In genomic region chr1:63662056-63662836, GRCh38 we compare ENCODE assay signal across 10 cellular contexts.
DNase-seq lines count a peak whose midpoint lies in the region; ATAC-seq, FAIRE-seq and TF ChIP-seq lines count a peak whose summit lies in the region.
"Had no signal": no experiment of that assay in that cellular context is flagged by ENCODE, and none has a peak within 500 bp of the region (broad histone marks: within the 10 kb centered on the region; RNA-seq: fewer than 3 reads in every experiment).

No MANE protein-coding gene starts in this region.

- no peak overlapping the region for H3K9ac ChIP-seq in HUES64 (ENCODE audit: low read depth, low read length)

- TF ChIP-seq POLR2A in A549 (IDR thresholded peaks at IDR 0.05; ENCODE audit: low read length): no peak

- no peak for FAIRE-seq in A549 (lab: Jason Lieb, UNC)

- 2% methylated on average over 10 of the region's 10 CpGs for WGBS in A549 (ENCODE audit: missing lambda C conversion rate)
- 61% methylated on average over 10 of the region's 10 CpGs for WGBS in HUES64
- 75 to 81% methylated on average over 10 of the region's 10 CpGs for WGBS in lung, 2 donors

- POLR2A ChIA-PET in A549 (lab: Yijun Ruan, JAX): interaction anchor here (0.6 to 1.6 kb wide), 3 partner anchors 11 to 69 kb away, joined by 5 to 7 read pairs (median 6); no protein-coding TSS in a partner anchor

- no peaks in the 10 kb centered on the region for H3K27me3 ChIP-seq in HUES64 (ENCODE audit: insufficient read depth, low read length)
- H3K27me3 ChIP-seq in lung (ENCODE audit: control insufficient read depth, insufficient read depth): no peaks in the 10 kb centered on the region

- TF ChIP-seq EP300 in A549 (IDR thresholded peaks at IDR 0.05): no peak

- no peak for TF ChIP-seq RAD21 in A549 (conservative IDR thresholded peaks at IDR 0.05 in 1 of 2, IDR thresholded peaks at IDR 0.05 in 1 of 2)

- ATAC-seq in A549: peak; percentile 84 to 86
- peak; percentile 34 for ATAC-seq in lung (ENCODE audit: insufficient read depth, low FRiP score)
- no peak for ATAC-seq in HG03342 (IDR thresholded peaks at IDR 0.05; ENCODE audit: unreplicated experiment)
- no peak for ATAC-seq in GM19455 (IDR thresholded peaks at IDR 0.05; ENCODE audit: unreplicated experiment)

- CTCF ChIA-PET in A549 (lab: Yijun Ruan, JAX): interaction anchor here (0.8 to 4.4 kb wide), 10 partner anchors 9 to 475 kb away, joined by 3 to 25 read pairs (median 4); no protein-coding TSS in a partner anchor

- no peak overlapping the region for H3K4me3 ChIP-seq in A549
- no peak overlapping the region for H3K4me3 ChIP-seq in HUES64 (ENCODE audit: low read length)
- H3K4me3 ChIP-seq in lung: no peak overlapping the region

- H3K9me3 ChIP-seq in A549 (peaks cover 10% of the 10 kb centered on the region), HUES64 (ENCODE audit: insufficient read depth, low read depth, low read length) (no peaks in the 10 kb centered on the region), lung (ENCODE audit: control insufficient read depth in 2 of 2, insufficient read depth in 1 of 2, low read length in 1 of 2) (peaks cover 0 to 2% of the 10 kb centered on the region in 2 donors)

- TF ChIP-seq CTCF in A549 (IDR thresholded peaks at IDR 0.05): no peak
- no peak for TF ChIP-seq CTCF in lung (IDR thresholded peaks at IDR 0.05; ENCODE audit: control extremely low read depth, extremely low read depth)

- H3K27ac ChIP-seq in A549 (peak overlapping the region; percentile 92 to 98), HUES64 (ENCODE audit: low read depth, low read length) (peak overlapping the region; percentile 62), lung (ENCODE audit: low read depth in 1 of 2, low read length in 1 of 2) (no peak overlapping the region)
- H3K27ac ChIP-seq: C4-2B had no signal

- peak overlapping the region; percentile 77 for H3K4me2 ChIP-seq in A549

- no peaks in the 10 kb centered on the region; the same call in 1 of the 2 replicates for H3K36me3 ChIP-seq in HUES64 (ENCODE audit: insufficient read depth, low read length)
- H3K36me3 ChIP-seq in lung (ENCODE audit: control insufficient read depth in 2 of 2, insufficient read depth in 2 of 2, low read length in 2 of 2): no peaks in the 10 kb centered on the region

- DNase-seq in A549 (ENCODE audit: low read depth in 1 of 2, low spot score in 1 of 2): peak; percentile 50 to 57
- DNase-seq in dermis blood vessel endothelial cell: peak; percentile 7
- DNase-seq in lung (ENCODE audit: low spot score): no peak
- no peak for DNase-seq in NOMO-1 treated with DMSO at 0.1 percent for 48 hours (lab: John Stamatoyannopoulos, UW; ENCODE audit: unreplicated experiment)
- no peak for DNase-seq in SHP77 (lab: John Stamatoyannopoulos, UW)
- DNase-seq: hypothalamus had no signal

- H3K4me1 ChIP-seq in A549 (peaks cover 41% of the 10 kb centered on the region), HUES64 (ENCODE audit: insufficient read depth, low read length) (peaks cover 11% of the 10 kb centered on the region), lung (ENCODE audit: control insufficient read depth in 2 of 2, insufficient read depth in 2 of 2, low read length in 2 of 2) (no peaks in the 10 kb centered on the region)

TF ChIP-seq in A549, 52 proteins besides CTCF, POLR2A, EP300 and RAD21:
- TF ChIP-seq EHMT2 (IDR thresholded peaks at IDR 0.05; ENCODE audit: low read depth) (no peak), E2F6 (IDR thresholded peaks at IDR 0.05; ENCODE audit: borderline replicate concordance, low read depth) (peak; percentile 22; the same call in 1 of the 2 replicates), ATOH8 (CRISPR knock-in tag; IDR thresholded peaks at IDR 0.05; ENCODE audit: low read depth) (0 out of 2 replicates have a peak, but pooled peaks have one; percentile 4)
TF ChIP-seq in A549: peak in this region for 2.

Comparison
In these comparisons a context has a peak if more than half of its experiments do, and no peak if none do; other contexts are left out.
1. ATAC-seq: peak in A549 (2 of 2) and lung (single experiment); none in HG03342 (single experiment) and GM19455 (single experiment).
2. DNase-seq: peak in A549 (2 of 2) and dermis blood vessel endothelial cell (single experiment); none in lung (single experiment), NOMO-1 treated with DMSO at 0.1 percent for 48 hours (single experiment) and SHP77 (0 of 2).
3. H3K27ac ChIP-seq: peak in A549 (2 of 2) and HUES64 (single experiment); none in lung (0 of 2).